ENCODE assay signal across 22 cellular contexts in genomic region chr6:150664091-150664490, GRCh38.
"Had no signal": no experiment of that assay in that cellular context is flagged by ENCODE, and none has a peak within 500 bp of the region (broad histone marks: within the 10 kb centered on the region; RNA-seq: fewer than 3 reads in every experiment).

No MANE protein-coding gene starts in this region.

- H3K9me2 ChIP-seq: SK-N-SH had no signal

- H3K9ac ChIP-seq: SK-N-SH had no signal

- H3K4me3 ChIP-seq: MG63, SJSA1 had no signal

- H3K27ac ChIP-seq: SJSA1 had no signal

- H3K27me3 ChIP-seq: MG63, SJSA1 had no signal

- H3K9me3 ChIP-seq: MG63, SJSA1, SK-N-SH had no signal

- H3K36me3 ChIP-seq: MG63, SJSA1 had no signal

- DNase-seq: IMR-90, Karpas-422, KG1, MG63, NCI-H1092, NCI-H1105 treated with DMSO at 0.1 percent for 48 hours, NCI-H1417 treated with DMSO at 0.1 percent for 48 hours, NCI-H146, NCI-H1694 treated with DMSO at 0.1 percent for 48 hours, NCI-H1930, NCI-H2081, NCI-H2107, NCI-H2227 treated with DMSO at 0.1 percent for 48 hours, NCI-H524, NCI-H69, NCI-H774, Right ventricle myocardium superior, RPMI8226, SIG-M5, SK-N-SH had no signal

- ATAC-seq: HepG2 had no signal

- H3K4me2 ChIP-seq: SK-N-SH had no signal
